1 cellular context compared by ENCODE assay signal in genomic region chr20:64255361-64256281, GRCh38.
TF ChIP-seq lines count a peak whose summit lies in the region.

TSS of gene PCMTD2 (plus strand) at chr20:64255748. CDS start at chr20:64259966, 4,218 bp downstream.

TF ChIP-seq in HepG2, 621 proteins besides CTCF, POLR2A, EP300 and RAD21 (continued from another document and continues in another):
- peak; percentile 48; the same call in 1 of the 2 replicates for TF ChIP-seq ATF2 (CRISPR knock-in tag; IDR thresholded peaks at IDR 0.05)
- no peak for TF ChIP-seq POLR2AphosphoS2 (IDR thresholded peaks at IDR 0.05; ENCODE audit: low read depth, low read length)
- peak; percentile 39; the same call in 1 of the 2 replicates for TF ChIP-seq BRCA1 (CRISPR knock-in tag; IDR thresholded peaks at IDR 0.05)
- TF ChIP-seq ZNF331 (CRISPR knock-in tag; IDR thresholded peaks at IDR 0.05): peak; percentile 90
- peak; percentile 30 for TF ChIP-seq ARNTL (CRISPR knock-in tag; IDR thresholded peaks at IDR 0.05)
- no peak for TF ChIP-seq ZNF800 (CRISPR knock-in tag; IDR thresholded peaks at IDR 0.05)
- TF ChIP-seq RFX1 (IDR thresholded peaks at IDR 0.05): no peak
- no peak; the same call in 1 of the 2 replicates for TF ChIP-seq CENPBD1 (CRISPR knock-in tag; IDR thresholded peaks at IDR 0.05; ENCODE audit: borderline replicate concordance, low read depth)
- no peak for TF ChIP-seq AGO1 (IDR thresholded peaks at IDR 0.05; ENCODE audit: low read depth, low read length, poor library complexity, severe bottlenecking)
- TF ChIP-seq NFKB2 (CRISPR knock-in tag; IDR thresholded peaks at IDR 0.05; ENCODE audit: borderline replicate concordance): peak; percentile 76; the same call in 1 of the 2 replicates
- peak; percentile 70 for TF ChIP-seq ETV6 (CRISPR knock-in tag; conservative IDR thresholded peaks at IDR 0.05)
- peak; percentile 95 for TF ChIP-seq ZNF556 (CRISPR knock-in tag; IDR thresholded peaks at IDR 0.05; ENCODE audit: borderline replicate concordance)
- TF ChIP-seq SNAI1 (CRISPR knock-in tag; IDR thresholded peaks at IDR 0.05; ENCODE audit: borderline replicate concordance): no peak
- TF ChIP-seq RBM22 (optimal IDR thresholded peaks at IDR 0.05; ENCODE audit: low read length): no peak
- TF ChIP-seq BCLAF1 (IDR thresholded peaks at IDR 0.05): no peak
- peak; percentile 64 for TF ChIP-seq ZFYVE20 (CRISPR knock-in tag; IDR thresholded peaks at IDR 0.05; ENCODE audit: borderline replicate concordance, low read depth)
- no peak for TF ChIP-seq SRSF9 (IDR thresholded peaks at IDR 0.05; ENCODE audit: borderline replicate concordance, insufficient read depth, low read depth, low read length, poor library complexity, severe bottlenecking)
- no peak for TF ChIP-seq MED13 (CRISPR knock-in tag; IDR thresholded peaks at IDR 0.05)
- peak; percentile 92 for TF ChIP-seq FOXO1 (CRISPR knock-in tag; IDR thresholded peaks at IDR 0.05)
- TF ChIP-seq ZFP91 (CRISPR knock-in tag; IDR thresholded peaks at IDR 0.05; ENCODE audit: borderline replicate concordance): peak; percentile 97
- no peak for TF ChIP-seq NR2F2 (IDR thresholded peaks at IDR 0.05; ENCODE audit: borderline replicate concordance, low read depth)
- TF ChIP-seq HMG20B (CRISPR knock-in tag; conservative IDR thresholded peaks at IDR 0.05): 0 out of 2 replicates have a peak, but pooled peaks have one; percentile 38
- TF ChIP-seq ZNF441 (CRISPR knock-in tag; IDR thresholded peaks at IDR 0.05; ENCODE audit: borderline replicate concordance): peak; percentile 27; the same call in 1 of the 2 replicates
- peak; percentile 25; the same call in 1 of the 2 replicates for TF ChIP-seq TRAFD1 (CRISPR knock-in tag; IDR thresholded peaks at IDR 0.05; ENCODE audit: borderline replicate concordance)
- TF ChIP-seq HOXA3 (CRISPR knock-in tag; IDR thresholded peaks at IDR 0.05): peak; percentile 83; the same call in 1 of the 2 replicates
- TF ChIP-seq ZSCAN31 (CRISPR knock-in tag; IDR thresholded peaks at IDR 0.05; ENCODE audit: low read depth): peak; percentile 99
- no peak for TF ChIP-seq SUZ12 (IDR thresholded peaks at IDR 0.05; ENCODE audit: low read depth, low read length)
- no peak for TF ChIP-seq ZSCAN30 (CRISPR knock-in tag; IDR thresholded peaks at IDR 0.05)
- 0 out of 2 replicates have a peak, but pooled peaks have one; percentile 17 for TF ChIP-seq NFE2 (CRISPR knock-in tag; IDR thresholded peaks at IDR 0.05)
- peak; percentile 99 for TF ChIP-seq ZNF546 (CRISPR knock-in tag; conservative IDR thresholded peaks at IDR 0.05)
- no peak for TF ChIP-seq ZFAT (CRISPR knock-in tag; conservative IDR thresholded peaks at IDR 0.05)
- no peak for TF ChIP-seq NR2F6 (IDR thresholded peaks at IDR 0.05)
- TF ChIP-seq NR2F6 (CRISPR knock-in tag; IDR thresholded peaks at IDR 0.05): peak; percentile 8; the same call in 1 of the 2 replicates
- peak; percentile 65; the same call in 1 of the 2 replicates for TF ChIP-seq IRF2 (CRISPR knock-in tag; IDR thresholded peaks at IDR 0.05)
- TF ChIP-seq PLRG1 (conservative IDR thresholded peaks at IDR 0.05): no peak
- TF ChIP-seq ONECUT2 (CRISPR knock-in tag; IDR thresholded peaks at IDR 0.05): no peak
- no peak for TF ChIP-seq NAIF1 (CRISPR knock-in tag; IDR thresholded peaks at IDR 0.05; ENCODE audit: borderline replicate concordance)
- TF ChIP-seq E2F5 (CRISPR knock-in tag; conservative IDR thresholded peaks at IDR 0.05): peak; percentile 59; the same call in 1 of the 2 replicates
- 0 out of 2 replicates have a peak, but pooled peaks have one; percentile 14 for TF ChIP-seq ZNF740 (CRISPR knock-in tag; IDR thresholded peaks at IDR 0.05)
- TF ChIP-seq ZNF660 (CRISPR knock-in tag; IDR thresholded peaks at IDR 0.05; ENCODE audit: borderline replicate concordance, low read depth): no peak
- no peak for TF ChIP-seq EHMT2 (IDR thresholded peaks at IDR 0.05; ENCODE audit: borderline replicate concordance, low read depth, low read length)
- no peak for TF ChIP-seq HNF4A (CRISPR knock-in tag; IDR thresholded peaks at IDR 0.05)
- no peak; the same call in 1 of the 2 replicates for TF ChIP-seq ZNF841 (CRISPR knock-in tag; IDR thresholded peaks at IDR 0.05; ENCODE audit: borderline replicate concordance)
- peak; percentile 96 for TF ChIP-seq EED (CRISPR knock-in tag; IDR thresholded peaks at IDR 0.05)
- TF ChIP-seq ZSCAN21 (CRISPR knock-in tag; IDR thresholded peaks at IDR 0.05; ENCODE audit: borderline replicate concordance): peak; percentile 85; the same call in 1 of the 2 replicates
- no peak for TF ChIP-seq FIP1L1 (IDR thresholded peaks at IDR 0.05; ENCODE audit: borderline replicate concordance, insufficient read depth, low read depth, low read length)
- no peak for TF ChIP-seq HMGA1 (CRISPR knock-in tag; conservative IDR thresholded peaks at IDR 0.05)
- no peak; the same call in 1 of the 2 replicates for TF ChIP-seq ZNF678 (CRISPR knock-in tag; IDR thresholded peaks at IDR 0.05)
- peak; percentile 71; the same call in 1 of the 2 replicates for TF ChIP-seq ZBTB8A (CRISPR knock-in tag; IDR thresholded peaks at IDR 0.05; ENCODE audit: borderline replicate concordance, low read depth)
- peak; percentile 35; the same call in 1 of the 2 replicates for TF ChIP-seq NFKBIZ (CRISPR knock-in tag; IDR thresholded peaks at IDR 0.05)
- TF ChIP-seq GFI1 (CRISPR knock-in tag; IDR thresholded peaks at IDR 0.05; ENCODE audit: borderline replicate concordance): peak; percentile 73; the same call in 1 of the 2 replicates
- TF ChIP-seq ZNF251 (CRISPR knock-in tag; IDR thresholded peaks at IDR 0.05): 0 out of 2 replicates have a peak, but pooled peaks have one; percentile 67
- TF ChIP-seq ZNF12 (CRISPR knock-in tag; IDR thresholded peaks at IDR 0.05): peak; percentile 36; the same call in 1 of the 2 replicates
- TF ChIP-seq ARNT2 (CRISPR knock-in tag; IDR thresholded peaks at IDR 0.05; ENCODE audit: low read depth): peak; percentile 91
- peak; percentile 96 for TF ChIP-seq ZNF883 (CRISPR knock-in tag; IDR thresholded peaks at IDR 0.05; ENCODE audit: not compliant biosample characterization)
- TF ChIP-seq MBD4 (IDR thresholded peaks at IDR 0.05; ENCODE audit: borderline replicate concordance, low read length): no peak
- no peak for TF ChIP-seq DPF2 (CRISPR knock-in tag; IDR thresholded peaks at IDR 0.05; ENCODE audit: borderline replicate concordance, low read depth)
- TF ChIP-seq ZNF263 (CRISPR knock-in tag; IDR thresholded peaks at IDR 0.05): peak; percentile 69; the same call in 1 of the 2 replicates
